16 cellular contexts compared by ENCODE assay signal in the genomic region with DNA sequence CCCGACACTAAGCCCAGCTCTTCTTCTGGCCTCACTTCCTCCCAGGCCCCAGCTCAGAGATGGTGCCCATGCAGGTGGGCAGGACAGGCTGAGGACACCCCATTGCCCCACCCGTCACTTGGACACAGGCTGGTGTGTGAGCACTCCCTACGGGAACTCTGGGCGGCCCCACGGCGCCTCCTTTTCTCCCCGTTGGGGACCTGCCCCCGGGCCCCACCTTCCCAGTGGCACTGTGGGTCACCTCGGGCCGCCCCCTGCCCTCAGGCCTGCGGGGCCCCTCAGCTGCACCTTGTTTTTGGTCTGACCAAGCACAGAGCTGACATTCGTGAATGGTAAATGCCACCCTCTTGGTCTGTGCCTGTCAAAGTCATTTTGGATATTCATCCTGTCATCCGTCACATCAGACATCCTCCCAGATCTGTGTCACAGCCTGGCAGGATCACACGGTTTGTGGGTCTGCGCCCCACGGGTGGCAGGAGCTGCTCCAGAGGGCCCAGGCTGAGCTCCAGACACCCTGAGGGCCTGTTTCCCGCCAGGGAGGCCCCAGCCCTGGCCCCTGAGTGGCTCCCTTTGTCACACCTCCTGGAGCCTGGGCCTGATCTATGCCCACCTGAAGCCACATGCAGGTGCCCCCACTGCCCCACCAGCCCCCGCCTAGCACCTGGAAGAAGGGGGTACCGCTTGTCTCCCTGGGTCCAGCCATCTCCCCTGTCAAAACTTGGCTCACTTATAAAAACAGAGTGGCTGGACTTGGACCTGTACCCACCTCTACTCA.
A peak's percentile ranks its signal among the peaks of the same experiment; 100 is the strongest.
DNase-seq lines count a peak whose midpoint lies in the region; ATAC-seq and TF ChIP-seq lines count a peak whose summit lies in the region.
"Had no signal": no experiment of that assay in that cellular context is flagged by ENCODE, and none has a peak within 500 bp of the region (broad histone marks: within the 10 kb centered on the region; RNA-seq: fewer than 3 reads in every experiment).

No MANE protein-coding gene starts in this region.

- CTCF ChIA-PET in HEK293 (lab: Yijun Ruan, JAX) = no interaction called here
- CTCF ChIA-PET in activated naive CD4-positive, alpha-beta T cell treated with anti-CD3 and anti-CD28 coated beads, Interleukin-2, amount 10 ng/mL, durations not matched to agents 7 days and 5 days (lab: Charles Lee) = no interaction called here

- H3K27me3 Mint-ChIP-seq in stimulated activated naive CD8-positive, alpha-beta T cell treated with anti-CD3 and anti-CD28 coated beads, Interleukin-15, amount 100 ng/mL, for 72 hours = peaks cover 3% of the 10 kb centered on the region
- H3K27me3 Mint-ChIP-seq in activated naive CD4-positive, alpha-beta T cell treated with anti-CD3 and anti-CD28 coated beads, Interleukin-2, amount 10 ng/mL, durations not matched to agents 7 days and 5 days = no peaks in the 10 kb centered on the region
- H3K27me3 Mint-ChIP-seq: CD4-positive, alpha-beta T cell had no signal

- H2BK12ac ChIP-seq in neuronal stem cell (ENCODE audit: low read length) = no peak overlapping the region

- H2BK120ac ChIP-seq in neuronal stem cell (ENCODE audit: low read depth, low read length) = no peak overlapping the region

- no peak overlapping the region for H3K18ac ChIP-seq in neuronal stem cell (ENCODE audit: low read length)

- H3K36me3 Mint-ChIP-seq in activated naive CD4-positive, alpha-beta T cell treated with anti-CD3 and anti-CD28 coated beads, Interleukin-2, amount 10 ng/mL, durations not matched to agents 7 days and 5 days = no peaks in the 10 kb centered on the region
- H3K36me3 Mint-ChIP-seq: CD14-positive monocyte; CD8-positive, alpha-beta memory T cell had no signal

- no peak for TF ChIP-seq EP300 in transverse colon (IDR thresholded peaks at IDR 0.05; ENCODE audit: low read depth)

- no peak overlapping the region for H3K4me3 ChIP-seq in HEK293 (ENCODE audit: low read depth, low read length)
- no peak overlapping the region for H3K4me3 ChIP-seq in neuronal stem cell (ENCODE audit: low read length in 2 of 2)
- no peak overlapping the region for H3K4me3 ChIP-seq in transverse colon
- H3K4me3 ChIP-seq: GM23338 had no signal

- H3K4me1 Mint-ChIP-seq in stimulated activated naive CD8-positive, alpha-beta T cell treated with anti-CD3 and anti-CD28 coated beads, Interleukin-15, amount 100 ng/mL, for 72 hours = peaks cover 26% of the 10 kb centered on the region
- H3K4me1 Mint-ChIP-seq in activated naive CD4-positive, alpha-beta T cell treated with anti-CD3 and anti-CD28 coated beads, Interleukin-2, amount 10 ng/mL, durations not matched to agents 7 days and 5 days = no peaks in the 10 kb centered on the region
- H3K4me1 Mint-ChIP-seq: CD14-positive monocyte had no signal

- H2BK15ac ChIP-seq in neuronal stem cell (ENCODE audit: low read length) = no peak overlapping the region

- H3K27me3 ChIP-seq in neuronal stem cell (ENCODE audit: control insufficient read depth in 3 of 3, insufficient read depth in 3 of 3, low read depth in 1 of 3, low read length in 3 of 3) (no peaks in the 10 kb centered on the region), transverse colon (no peaks in the 10 kb centered on the region)

- H3K4me2 ChIP-seq in neuronal stem cell (ENCODE audit: insufficient read depth, low read length, poor library complexity, severe bottlenecking) = no peak overlapping the region
- H3K4me2 ChIP-seq: GM23338 had no signal

- peak overlapping the region; percentile 88 for H2AK5ac ChIP-seq in neuronal stem cell (ENCODE audit: low read depth, low read length)

- intact Hi-C loops in transverse colon (cut with DNase I; ENCODE audit: low total_unique reads) = no loop called here

- TF ChIP-seq POLR2A in transverse colon (IDR thresholded peaks at IDR 0.05) = no peak

- H3K4me3 Mint-ChIP-seq in stimulated activated naive CD8-positive, alpha-beta T cell treated with anti-CD3 and anti-CD28 coated beads, Interleukin-15, amount 100 ng/mL, for 72 hours = no peak overlapping the region
- H3K4me3 Mint-ChIP-seq in activated naive CD4-positive, alpha-beta T cell treated with anti-CD3 and anti-CD28 coated beads, Interleukin-2, amount 10 ng/mL, durations not matched to agents 7 days and 5 days = no peak overlapping the region
- H3K4me3 Mint-ChIP-seq: CD14-positive monocyte; CD4-positive, alpha-beta T cell; CD8-positive, alpha-beta memory T cell; GM23338; H9; HFFc6 had no signal

- no peak for DNase-seq in stimulated activated naive CD8-positive, alpha-beta T cell treated with anti-CD3 and anti-CD28 coated beads, Interleukin-15, amount 100 ng/mL, for 72 hours
- no peak for DNase-seq in stimulated activated naive CD8-positive, alpha-beta T cell treated with anti-CD3 and anti-CD28 coated beads, Interleukin-15, Interleukin-2, amounts not matched to agents 100 U/mL and 50 U/mL, for 24 hours
- DNase-seq in neuronal stem cell (ENCODE audit: low spot score) = no peak
- DNase-seq in transverse colon = no peak
- no peak for DNase-seq in activated naive CD4-positive, alpha-beta T cell treated with anti-CD3 and anti-CD28 coated beads, Interleukin-2, amount 10 ng/mL, durations not matched to agents 7 days and 5 days
- DNase-seq: CD4-positive, alpha-beta T cell; CD8-positive, alpha-beta memory T cell; DMS53; DMS79 treated with DMSO at 0.1 percent for 48 hours; GF-D8; H9; HFFc6 had no signal

- POLR2A ChIA-PET in HEK293 (lab: Yijun Ruan, JAX) = no interaction called here

- H3K27ac ChIP-seq in HEK293 (ENCODE audit: extremely low read depth, low read depth, low read length) (no peak overlapping the region), neuronal stem cell (replicated peaks; ENCODE audit: low read length) (no peak overlapping the region), transverse colon (no peak overlapping the region)

- no peak overlapping the region for H3K14ac ChIP-seq in neuronal stem cell (ENCODE audit: low read length)

- no peak overlapping the region for H4K91ac ChIP-seq in neuronal stem cell (ENCODE audit: low read depth, low read length, poor library complexity)

- no peaks in the 10 kb centered on the region for H3K9me3 Mint-ChIP-seq in stimulated activated naive CD8-positive, alpha-beta T cell treated with anti-CD3 and anti-CD28 coated beads, Interleukin-15, amount 100 ng/mL, for 72 hours
- no peaks in the 10 kb centered on the region for H3K9me3 Mint-ChIP-seq in activated naive CD4-positive, alpha-beta T cell treated with anti-CD3 and anti-CD28 coated beads, Interleukin-2, amount 10 ng/mL, durations not matched to agents 7 days and 5 days
- H3K9me3 Mint-ChIP-seq: CD14-positive monocyte; CD4-positive, alpha-beta T cell; CD8-positive, alpha-beta memory T cell; GM23338; H9 had no signal

- H2BK5ac ChIP-seq in neuronal stem cell (ENCODE audit: low read length) = no peak overlapping the region

- WGBS in neuronal stem cell (ENCODE audit: extremely low coverage in 2 of 2, insufficient read length in 2 of 2, insufficient replicate concordance in 1 of 2), 2 donors = no CpG with 5 or more reads among the region's 19 CpGs
- 77% methylated on average over 18 of the region's 19 CpGs; no CpG with 5 or more reads in 1 of the 2 donors for whole genome bisulfite sequencing in transverse colon (ENCODE audit: low coverage in 1 of 2), 2 donors

- TF ChIP-seq CTCF in HEK293 (tag by site-specific recombination; IDR thresholded peaks at IDR 0.05) (no peak), transverse colon (IDR thresholded peaks at IDR 0.05) (no peak)

- H3K4me1 ChIP-seq in HEK293 (ENCODE audit: control insufficient read depth, insufficient read depth, low read length) = no peaks in the 10 kb centered on the region
- peaks cover 0 to 11% of the 10 kb centered on the region in 2 donors for H3K4me1 ChIP-seq in neuronal stem cell (ENCODE audit: control insufficient read depth in 2 of 2, insufficient read depth in 1 of 2, low read depth in 1 of 2, low read length in 2 of 2)
- H3K4me1 ChIP-seq in transverse colon = peaks cover 0 to 6% (median 0%) of the 10 kb centered on the region in 4 donors

- ATAC-seq in stimulated activated naive CD8-positive, alpha-beta T cell treated with anti-CD3 and anti-CD28 coated beads, Interleukin-15, amount 100 ng/mL, for 72 hours = peak; percentile 10
- no peak for ATAC-seq in stimulated activated naive CD8-positive, alpha-beta T cell treated with anti-CD3 and anti-CD28 coated beads, Interleukin-15, Interleukin-2, amounts not matched to agents 100 U/mL and 50 U/mL, for 24 hours
- ATAC-seq: GM23338, HCT116 had no signal

- no peak overlapping the region for H4K8ac ChIP-seq in neuronal stem cell (ENCODE audit: low read depth, low read length)

- H3K9me3 ChIP-seq in HEK293 (ENCODE audit: control insufficient read depth, insufficient read depth, low read depth, low read length) (no peaks in the 10 kb centered on the region), neuronal stem cell (replicated peaks in 1 of 2; ENCODE audit: control insufficient read depth in 2 of 2, insufficient read depth in 1 of 2, low read depth in 1 of 2, low read length in 2 of 2) (no peaks in the 10 kb centered on the region), transverse colon (no peaks in the 10 kb centered on the region)

- no peak overlapping the region for H3K27ac Mint-ChIP-seq in stimulated activated naive CD8-positive, alpha-beta T cell treated with anti-CD3 and anti-CD28 coated beads, Interleukin-15, amount 100 ng/mL, for 72 hours
- H3K27ac Mint-ChIP-seq in activated naive CD4-positive, alpha-beta T cell treated with anti-CD3 and anti-CD28 coated beads, Interleukin-2, amount 10 ng/mL, durations not matched to agents 7 days and 5 days = no peak overlapping the region
- H3K27ac Mint-ChIP-seq: CD14-positive monocyte; CD4-positive, alpha-beta T cell; CD8-positive, alpha-beta memory T cell; GM23338; HFFc6 had no signal

- no peak overlapping the region for H2AFZ ChIP-seq in neuronal stem cell (ENCODE audit: low read length)
- H2AFZ ChIP-seq: GM23338 had no signal

- H3K79me1 ChIP-seq in neuronal stem cell (ENCODE audit: low read depth, low read length) = peaks cover 35% of the 10 kb centered on the region

- H3K4ac ChIP-seq in neuronal stem cell (ENCODE audit: low read length) = no peak overlapping the region

- H3K36me3 ChIP-seq in HEK293 (ENCODE audit: control insufficient read depth in 2 of 2, insufficient read depth in 1 of 2, low read length in 2 of 2) = no peaks in the 10 kb centered on the region
- H3K36me3 ChIP-seq in neuronal stem cell (replicated peaks in 1 of 2; ENCODE audit: control insufficient read depth in 2 of 2, insufficient read depth in 2 of 2, low read length in 2 of 2) = no peaks in the 10 kb centered on the region
- no peaks in the 10 kb centered on the region for H3K36me3 ChIP-seq in transverse colon

- H3K23ac ChIP-seq in neuronal stem cell (ENCODE audit: low read depth, low read length, poor library complexity) = no peak overlapping the region

- in situ Hi-C loops in transverse colon (cut with MboI; ENCODE audit: low pct_ligation_motif_present in 1 of 4, low pct_unique_long_range_greater_than_20kb in 1 of 4, low sequenced_read_pairs in 3 of 4) = no loop called here

- no peak overlapping the region for H3K9ac ChIP-seq in neuronal stem cell (ENCODE audit: low read depth, low read length, poor library complexity)

TF ChIP-seq in HEK293, 187 proteins besides CTCF, POLR2A, EP300 and RAD21:
- TF ChIP-seq GLIS1 (tag by site-specific recombination; IDR thresholded peaks at IDR 0.05) (peak; percentile 25; the same call in 1 of the 2 replicates), ZNF175 (tag by site-specific recombination; IDR thresholded peaks at IDR 0.05) (no peak), ZIC2 (tag by site-specific recombination; IDR thresholded peaks at IDR 0.05) (peak; percentile 31; the same call in 1 of the 2 replicates)
